Comparison of ENCODE assay signal across 19 cellular contexts in the genomic region with DNA sequence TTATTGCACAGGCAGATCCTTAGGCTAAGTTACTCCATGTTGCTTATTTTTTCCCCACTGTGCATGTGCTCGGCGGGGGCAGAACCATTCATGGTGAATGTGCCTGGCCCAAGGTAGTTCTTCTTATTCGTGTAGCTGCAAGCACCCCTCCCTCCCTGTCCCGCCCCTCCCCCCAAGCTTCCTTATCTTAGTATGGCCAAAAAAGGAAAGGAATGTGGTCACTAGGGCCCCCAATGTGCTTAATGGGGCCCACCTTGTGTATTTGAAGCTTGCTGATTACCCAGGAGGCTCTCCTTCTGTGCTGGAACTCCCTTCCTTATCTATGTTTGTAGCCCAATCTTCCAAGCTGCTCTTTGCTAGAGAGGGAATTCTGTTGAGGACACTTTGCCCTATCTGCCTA.
DNase-seq lines count a peak whose midpoint lies in the region; ATAC-seq and TF ChIP-seq lines count a peak whose summit lies in the region.
"Had no signal": no experiment of that assay in that cellular context is flagged by ENCODE, and none has a peak within 500 bp of the region (broad histone marks: within the 10 kb centered on the region; RNA-seq: fewer than 3 reads in every experiment).

No MANE protein-coding gene starts in this region.

- no peak overlapping the region for H3K27ac Mint-ChIP-seq in endodermal cell
- H3K27ac Mint-ChIP-seq: CD14-positive monocyte; CD4-positive, alpha-beta memory T cell; HFFc6 had no signal

- no peak overlapping the region for H3K9ac ChIP-seq in endodermal cell (ENCODE audit: extremely low read depth, low read length, poor library complexity, severe bottlenecking)
- H3K9ac ChIP-seq: BLaER1, GM23248 had no signal

- H3K27me3 Mint-ChIP-seq in endodermal cell (ENCODE audit: insufficient read depth), result no peaks in the 10 kb centered on the region
- H3K27me3 Mint-ChIP-seq: CD4-positive, alpha-beta memory T cell had no signal

- TF ChIP-seq POLR2A in heart left ventricle (IDR thresholded peaks at IDR 0.05), result no peak

- H3K27me3 ChIP-seq in cardiac muscle cell (no peaks in the 10 kb centered on the region), heart left ventricle (no peaks in the 10 kb centered on the region), endodermal cell (ENCODE audit: control insufficient read depth, insufficient read depth, low read length, poor library complexity, severe bottlenecking) (no peaks in the 10 kb centered on the region), dorsolateral prefrontal cortex (no peaks in the 10 kb centered on the region)
- H3K27me3 ChIP-seq: BLaER1 had no signal

- no peak for ATAC-seq in heart left ventricle
- no peak for ATAC-seq in GM21576 (IDR thresholded peaks at IDR 0.05; ENCODE audit: unreplicated experiment)
- ATAC-seq: HCT116 had no signal

- H3K36me3 ChIP-seq in cardiac muscle cell (no peaks in the 10 kb centered on the region), heart left ventricle (no peaks in the 10 kb centered on the region), endodermal cell (ENCODE audit: control insufficient read depth, insufficient read depth, low read length) (no peaks in the 10 kb centered on the region)
- H3K36me3 ChIP-seq: BLaER1 had no signal

- DNase-seq in cardiac muscle cell (ENCODE audit: low read depth in 1 of 2, low spot score in 1 of 2), result no peak
- no peak for DNase-seq in heart left ventricle
- peak; percentile 55 for DNase-seq in OCI-M1 (lab: John Stamatoyannopoulos, UW)
- DNase-seq in endodermal cell, result peak; percentile 47
- DNase-seq in dorsolateral prefrontal cortex, result no peak
- DNase-seq in kidney glomerular epithelial cell (lab: John Stamatoyannopoulos, UW), result no peak
- no peak for DNase-seq in NCI-H1048 (lab: John Stamatoyannopoulos, UW)
- DNase-seq: 8988T; Calu3; CD4-positive, alpha-beta memory T cell; DMS79 treated with DMSO at 0.1 percent for 48 hours; GM23248; H7; HFFc6 had no signal

- peak overlapping the region; percentile 73 for H3K27ac ChIP-seq in cardiac muscle cell
- H3K27ac ChIP-seq in heart left ventricle, result no peak overlapping the region
- peak overlapping the region; percentile 28 for H3K27ac ChIP-seq in endodermal cell (ENCODE audit: low read depth, low read length)
- H3K27ac ChIP-seq in dorsolateral prefrontal cortex, result no peak overlapping the region
- H3K27ac ChIP-seq: BLaER1, GM23248 had no signal

- H3K4me1 ChIP-seq in cardiac muscle cell (ENCODE audit: low read depth) (peaks cover 9% of the 10 kb centered on the region), heart left ventricle (no peaks in the 10 kb centered on the region), endodermal cell (ENCODE audit: control insufficient read depth, insufficient read depth, low read length) (no peaks in the 10 kb centered on the region)
- H3K4me1 ChIP-seq: BLaER1 had no signal

- H3K9me3 Mint-ChIP-seq in endodermal cell, result peaks cover 24% of the 10 kb centered on the region
- H3K9me3 Mint-ChIP-seq: HFFc6 had no signal

- intact Hi-C loops in heart left ventricle (cut with DNase I), result no loop called here
- intact Hi-C loops in dorsolateral prefrontal cortex (cut with DNase I), result no loop called here

- peaks cover 17% of the 10 kb centered on the region for H3K36me3 Mint-ChIP-seq in endodermal cell (ENCODE audit: low read depth)
- H3K36me3 Mint-ChIP-seq: CD14-positive monocyte; CD4-positive, alpha-beta memory T cell had no signal

- H3K4me3 ChIP-seq in cardiac muscle cell, result no peak overlapping the region
- H3K4me3 ChIP-seq in heart left ventricle, result no peak overlapping the region
- peak overlapping the region; percentile 57 for H3K4me3 ChIP-seq in endodermal cell (ENCODE audit: low read length)
- H3K4me3 ChIP-seq in dorsolateral prefrontal cortex, result no peak overlapping the region
- H3K4me3 ChIP-seq: BLaER1, GM12878, GM23248 had no signal

- WGBS in heart left ventricle, 4 donors, result 65 to 79% (median 70%) methylated on average over 4 of the region's 4 CpGs
- WGBS in endodermal cell (ENCODE audit: insufficient coverage in 1 of 2, insufficient read length in 1 of 2), 2 experiments, result 79 to 92% methylated on average over 2 to 4 of the region's 4 CpGs

- no peak overlapping the region for H3K4me3 Mint-ChIP-seq in endodermal cell
- H3K4me3 Mint-ChIP-seq: CD14-positive monocyte; CD4-positive, alpha-beta memory T cell; HFFc6 had no signal

- no peaks in the 10 kb centered on the region for H3K9me3 ChIP-seq in cardiac muscle cell (ENCODE audit: low read depth)
- H3K9me3 ChIP-seq in heart left ventricle, result no peaks in the 10 kb centered on the region
- peaks cover 36% of the 10 kb centered on the region for H3K9me3 ChIP-seq in endodermal cell (ENCODE audit: control insufficient read depth, low read length)
- H3K9me3 ChIP-seq: BLaER1 had no signal

- H3K4me1 Mint-ChIP-seq in endodermal cell, result peaks cover 16% of the 10 kb centered on the region
- H3K4me1 Mint-ChIP-seq: CD14-positive monocyte; CD4-positive, alpha-beta memory T cell had no signal

- TF ChIP-seq CTCF in cardiac muscle cell (IDR thresholded peaks at IDR 0.05; ENCODE audit: low read depth, low read length) (no peak), heart left ventricle (IDR thresholded peaks at IDR 0.05) (no peak), endodermal cell (conservative IDR thresholded peaks at IDR 0.05) (no peak), dorsolateral prefrontal cortex (IDR thresholded peaks at IDR 0.05 in 54 of 56, conservative IDR thresholded peaks at IDR 0.05 in 2 of 56; ENCODE audit: low read depth in 1 of 56, partially characterized antibody in 56 of 56) (no peak)

Comparison
In these comparisons a context has a peak if more than half of its experiments do, and no peak if none do; other contexts are left out.
1. H3K27ac ChIP-seq: peak in cardiac muscle cell (single experiment) and endodermal cell (single experiment); none in heart left ventricle (0 of 12) and dorsolateral prefrontal cortex (0 of 59).
2. DNase-seq: peak in OCI-M1 (single experiment) and endodermal cell (single experiment); none in cardiac muscle cell (0 of 2), heart left ventricle (0 of 5), dorsolateral prefrontal cortex (0 of 10), kidney glomerular epithelial cell (single experiment) and NCI-H1048 (single experiment).